ENCODE assay signal across 8 cellular contexts in the genomic region with DNA sequence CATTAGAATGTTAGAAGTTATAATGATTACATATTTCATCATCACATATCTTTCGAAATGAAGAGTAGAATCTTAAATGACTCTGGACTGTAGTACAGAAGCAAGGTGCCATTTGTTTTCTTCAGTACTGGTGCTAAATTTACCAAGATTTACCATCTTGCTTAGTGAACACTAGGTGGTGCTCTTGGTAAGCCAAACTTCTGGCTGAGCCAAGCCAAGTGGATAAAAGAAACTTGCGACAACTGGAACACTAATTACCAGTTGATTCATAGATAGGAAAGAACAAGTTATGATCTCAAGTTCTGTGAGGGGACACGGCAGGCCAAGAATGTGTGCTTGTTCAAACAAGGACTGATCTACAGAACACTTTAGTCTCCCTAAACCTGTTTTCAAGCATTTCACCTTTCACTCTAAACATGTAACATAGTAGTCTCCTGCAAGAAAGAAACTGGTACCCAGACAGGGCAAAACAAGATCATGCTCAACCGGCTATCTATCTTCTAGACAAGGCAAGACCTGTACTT. TPM values are rescaled to one million over a fixed set of nuclear protein-coding genes. Genes with fewer than 3 reads are reported as not detected.
DNase-seq lines count a peak whose midpoint lies in the region; ATAC-seq, FAIRE-seq and TF ChIP-seq lines count a peak whose summit lies in the region.

No MANE protein-coding gene starts in this region.

- H3K79me2 ChIP-seq in OCI-LY1 (ENCODE audit: insufficient read depth, low read length) (no peaks in the 10 kb centered on the region), astrocyte (ENCODE audit: insufficient read depth, low read length) (no peaks in the 10 kb centered on the region)

- peak overlapping the region; percentile 16 for H3K27ac Mint-ChIP-seq in activated naive CD4-positive, alpha-beta T cell treated with anti-CD3 and anti-CD28 coated beads for 36 hours
- H3K27ac Mint-ChIP-seq in astrocyte (ENCODE audit: unreplicated experiment), result no peak overlapping the region

- in situ Hi-C loops in KBM-7 (cut with MboI; ENCODE audit: low pct_unique_long_range_greater_than_20kb, low sequenced_read_pairs), result no loop called here

- H3K9me3 Mint-ChIP-seq in activated naive CD4-positive, alpha-beta T cell treated with anti-CD3 and anti-CD28 coated beads for 36 hours, result no peaks in the 10 kb centered on the region
- no peaks in the 10 kb centered on the region for H3K9me3 Mint-ChIP-seq in astrocyte (ENCODE audit: unreplicated experiment)

- H3K4me3 ChIP-seq in OCI-LY1 (ENCODE audit: low read depth, low read length, poor library complexity, severe bottlenecking), result peak overlapping the region; percentile 15
- H3K4me3 ChIP-seq in astrocyte (ENCODE audit: insufficient read depth, low read depth, low read length), result no peak overlapping the region
- H3K4me3 ChIP-seq in right atrium auricular region, result no peak overlapping the region

- no peak overlapping the region for H3K27ac ChIP-seq in OCI-LY1 (ENCODE audit: low read depth, low read length, poor library complexity, severe bottlenecking)
- H3K27ac ChIP-seq in astrocyte (ENCODE audit: low read depth, low read length), result no peak overlapping the region
- H3K27ac ChIP-seq in right atrium auricular region, result no peak overlapping the region

- H3K9me3 ChIP-seq in OCI-LY1 (ENCODE audit: low read length), result no peaks in the 10 kb centered on the region
- H3K9me3 ChIP-seq in astrocyte (ENCODE audit: insufficient read depth, low read depth, low read length), result no peaks in the 10 kb centered on the region
- no peaks in the 10 kb centered on the region for H3K9me3 ChIP-seq in right atrium auricular region

- H3K27me3 Mint-ChIP-seq in activated naive CD4-positive, alpha-beta T cell treated with anti-CD3 and anti-CD28 coated beads for 36 hours (ENCODE audit: low read depth), result no peaks in the 10 kb centered on the region
- H3K27me3 Mint-ChIP-seq in astrocyte (ENCODE audit: low read depth, unreplicated experiment), result no peaks in the 10 kb centered on the region

- H4K20me1 ChIP-seq in OCI-LY1 (ENCODE audit: insufficient read depth, low read length), result no peaks in the 10 kb centered on the region
- H4K20me1 ChIP-seq in astrocyte (ENCODE audit: insufficient read depth, low read length), result no peaks in the 10 kb centered on the region

- peak overlapping the region; percentile 7; the same call in 1 of the 2 replicates for H3K9ac ChIP-seq in OCI-LY1 (ENCODE audit: low read length)
- H3K9ac ChIP-seq in astrocyte (ENCODE audit: low read length), result no peak overlapping the region

- H3K4me2 ChIP-seq in OCI-LY1 (ENCODE audit: low read length) (peak overlapping the region; percentile 33), astrocyte (ENCODE audit: low read length) (peak overlapping the region; percentile 0)

- no peak overlapping the region for H3K4me3 Mint-ChIP-seq in activated naive CD4-positive, alpha-beta T cell treated with anti-CD3 and anti-CD28 coated beads for 36 hours
- no peak overlapping the region for H3K4me3 Mint-ChIP-seq in astrocyte (ENCODE audit: unreplicated experiment)

- H3K4me1 ChIP-seq in OCI-LY1 (ENCODE audit: insufficient read depth, low read length, severe bottlenecking) (peaks cover 6% of the 10 kb centered on the region), astrocyte (ENCODE audit: insufficient read depth, low read length) (peaks cover 5% of the 10 kb centered on the region), right atrium auricular region (peaks cover 0 to 5% of the 10 kb centered on the region in 2 donors)

- ATAC-seq in GM21723 (IDR thresholded peaks at IDR 0.05; ENCODE audit: unreplicated experiment) (peak; percentile 81), sciatic nerve (peak; percentile 85)

- no peak overlapping the region for H2AFZ ChIP-seq in OCI-LY1 (ENCODE audit: low read length)
- H2AFZ ChIP-seq in astrocyte (ENCODE audit: low read depth, low read length), result no peak overlapping the region

- H3F3A ChIP-seq in OCI-LY1 (ENCODE audit: insufficient read depth, low read length), result no peaks in the 10 kb centered on the region

- CTCF ChIA-PET in activated naive CD4-positive, alpha-beta T cell treated with anti-CD3 and anti-CD28 coated beads for 36 hours (lab: Charles Lee), result interaction anchor here (0.6 to 3.5 kb wide), 27 partner anchors 9 to 388 kb away, joined by 3 to 25 read pairs (median 4); no protein-coding TSS in a partner anchor

- H3K4me1 Mint-ChIP-seq in activated naive CD4-positive, alpha-beta T cell treated with anti-CD3 and anti-CD28 coated beads for 36 hours (ENCODE audit: low read depth), result peaks cover 4% of the 10 kb centered on the region
- H3K4me1 Mint-ChIP-seq in astrocyte (ENCODE audit: low read depth, unreplicated experiment), result peaks cover 12% of the 10 kb centered on the region

- H3K36me3 Mint-ChIP-seq in activated naive CD4-positive, alpha-beta T cell treated with anti-CD3 and anti-CD28 coated beads for 36 hours (ENCODE audit: low read depth), result peaks cover under 1% of the 10 kb centered on the region
- H3K36me3 Mint-ChIP-seq in astrocyte (ENCODE audit: low read depth, unreplicated experiment), result peaks cover 4% of the 10 kb centered on the region

- FAIRE-seq in astrocyte (lab: Jason Lieb, UNC), result peak; percentile 88

- intact Hi-C loops in activated naive CD4-positive, alpha-beta T cell treated with anti-CD3 and anti-CD28 coated beads for 36 hours (cut with micrococcal nuclease), result loop anchor here (1.0 to 2.0 kb wide), 6 partner anchors 64 to 246 kb away; a partner anchor contains a TSS
- intact Hi-C loops in sciatic nerve (cut with DNase I), result loop anchor here (5.0 kb wide), 1 partner anchor 244 kb away; no protein-coding TSS in a partner anchor

- no peaks in the 10 kb centered on the region for H3K27me3 ChIP-seq in OCI-LY1 (ENCODE audit: insufficient read depth, low read length)
- H3K27me3 ChIP-seq in astrocyte (ENCODE audit: insufficient read depth, low read length), result no peaks in the 10 kb centered on the region
- no peaks in the 10 kb centered on the region for H3K27me3 ChIP-seq in right atrium auricular region

- DNase-seq in activated naive CD4-positive, alpha-beta T cell treated with anti-CD3 and anti-CD28 coated beads for 36 hours, result peak; percentile 45
- no peak for DNase-seq in activated naive CD4-positive, alpha-beta T cell treated with anti-CD3 and anti-CD28 coated beads, Interleukin-2, amount 50 U/mL, for 16 hours
- DNase-seq in KBM-7, result peak; percentile 69
- DNase-seq in astrocyte (ENCODE audit: low read depth), result peak; percentile 63
- peak; percentile 68 for DNase-seq in right atrium auricular region (ENCODE audit: low spot score)
- no peak for DNase-seq in sciatic nerve (ENCODE audit: low spot score)

- no peaks in the 10 kb centered on the region for H3K9me2 ChIP-seq in OCI-LY1 (ENCODE audit: low read depth, low read length)

- peak; percentile 86 for TF ChIP-seq CTCF in OCI-LY1 (IDR thresholded peaks at IDR 0.05; ENCODE audit: low read length)
- peak; percentile 72 for TF ChIP-seq CTCF in astrocyte (IDR thresholded peaks at IDR 0.05; ENCODE audit: insufficient read depth, low read depth, low read length)
- TF ChIP-seq CTCF in right atrium auricular region (IDR thresholded peaks at IDR 0.05), result peak; percentile 48 to 81

- H3K36me3 ChIP-seq in OCI-LY1 (ENCODE audit: insufficient read depth, low read length) (peaks cover 9% of the 10 kb centered on the region), astrocyte (ENCODE audit: insufficient read depth, low read length) (peaks cover 3% of the 10 kb centered on the region), right atrium auricular region (no peaks in the 10 kb centered on the region)

RNA-seq across cellular contexts. Expression of a gene that starts 19.8 kb away (rescaled TPM):
- total RNA-seq in activated naive CD4-positive, alpha-beta T cell treated with anti-CD3 and anti-CD28 coated beads for 36 hours, result 1 to 10 TPM; 6.0 to 9.1 TPM
- 13.6 and 15.9 TPM in 2 replicates for total RNA-seq in astrocyte
- total RNA-seq in right atrium auricular region, result 1 to 10 TPM; 8.9 to 9.1 TPM
- 10.5 TPM for total RNA-seq in sciatic nerve

RNA-seq across cellular contexts. Expression of a gene that starts 20.2 kb away (rescaled TPM):
- 10 to 100 TPM; 11.5 to 12.0 TPM for total RNA-seq in activated naive CD4-positive, alpha-beta T cell treated with anti-CD3 and anti-CD28 coated beads for 36 hours
- total RNA-seq in astrocyte, result 14.7 and 15.2 TPM in 2 replicates
- total RNA-seq in right atrium auricular region, result 10 to 100 TPM; 10.7 to 11.8 TPM
- 15.9 TPM for total RNA-seq in sciatic nerve

Comparison
In these comparisons a context has a peak if more than half of its experiments do, and no peak if none do; other contexts are left out.
1. DNase-seq: peak in activated naive CD4-positive, alpha-beta T cell treated with anti-CD3 and anti-CD28 coated beads for 36 hours (single experiment), KBM-7 (single experiment), astrocyte (single experiment) and right atrium auricular region (single experiment); none in activated naive CD4-positive, alpha-beta T cell treated with anti-CD3 and anti-CD28 coated beads, Interleukin-2, amount 50 U/mL, for 16 hours (single experiment) and sciatic nerve (single experiment).
2. Peak in every context shown above with its lines, with median percentiles within 50 percentile points of each other: CTCF ChIP-seq.